Comparison of ENCODE assay signal across 14 cellular contexts in the genomic region with DNA sequence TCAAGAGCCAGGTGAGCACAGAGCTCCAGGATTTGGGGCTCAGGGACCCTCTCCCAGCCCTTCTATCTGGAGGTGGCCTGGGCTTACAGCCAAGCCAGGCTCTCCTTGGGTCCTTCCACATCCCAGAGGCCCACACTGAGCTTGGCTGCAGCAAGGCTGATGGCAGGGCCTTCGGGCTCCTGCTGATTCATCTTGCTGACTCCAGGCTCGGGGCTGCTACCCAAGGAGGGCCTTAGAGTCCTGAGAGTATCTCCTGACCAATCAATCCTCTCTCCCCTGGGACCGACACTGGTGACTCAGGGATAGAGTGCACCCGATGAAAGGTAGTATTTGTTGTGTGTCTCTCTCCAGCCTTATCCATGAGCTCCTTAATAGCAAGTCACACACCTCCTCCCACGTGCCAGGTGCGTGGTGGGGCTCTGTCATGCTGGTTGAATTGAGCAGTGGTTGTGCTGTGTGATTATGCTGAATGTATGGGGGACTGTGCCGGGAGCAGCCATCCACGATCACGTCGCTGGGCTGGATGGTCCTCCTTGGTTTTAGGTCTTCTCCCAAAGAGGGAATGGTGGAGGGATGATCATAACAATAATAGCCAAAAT.
DNase-seq lines count a peak whose midpoint lies in the region; ATAC-seq, FAIRE-seq and TF ChIP-seq lines count a peak whose summit lies in the region.
"Had no signal": no experiment of that assay in that cellular context is flagged by ENCODE, and none has a peak within 500 bp of the region (broad histone marks: within the 10 kb centered on the region; RNA-seq: fewer than 3 reads in every experiment).

No MANE protein-coding gene starts in this region.

- no peak overlapping the region for H3K27ac ChIP-seq in kidney (ENCODE audit: low read depth in 2 of 2, low read length in 2 of 2)
- H3K27ac ChIP-seq in aorta (ENCODE audit: low read depth in 1 of 2, low read length in 2 of 2) = no peak overlapping the region
- H3K27ac ChIP-seq: A549, C4-2B, GM23248 had no signal

- peak; percentile 55 for DNase-seq in HT1080 (ENCODE audit: low read depth)
- peak; percentile 0 for DNase-seq in RPMI8226
- DNase-seq in kidney = peak; percentile 52
- DNase-seq in aorta = peak; percentile 21 to 40
- no peak for DNase-seq in D721Med (ENCODE audit: insufficient read length, low spot score)
- DNase-seq in GF-D8 (lab: John Stamatoyannopoulos, UW) = no peak
- no peak for DNase-seq in DMS79 (lab: John Stamatoyannopoulos, UW)
- DNase-seq: BE2C; CD4-positive, alpha-beta memory T cell; GM23248; H7 had no signal

- no peak overlapping the region for H3K9ac ChIP-seq in kidney (ENCODE audit: low read length in 2 of 2)
- H3K9ac ChIP-seq: GM23248 had no signal

- intact Hi-C loops in kidney (cut with DNase I) = no loop called here
- intact Hi-C loops in aorta (cut with DNase I) = no loop called here

- TF ChIP-seq CTCF in kidney (IDR thresholded peaks at IDR 0.05; ENCODE audit: borderline replicate concordance, extremely low read depth, insufficient read depth) (no peak), D721Med (IDR thresholded peaks at IDR 0.05; ENCODE audit: insufficient read depth, missing control alignments) (no peak)

- H3K27me3 ChIP-seq in aorta (ENCODE audit: control insufficient read depth in 1 of 2, insufficient read depth in 2 of 2, low read length in 1 of 2) = no peaks in the 10 kb centered on the region
- H3K27me3 ChIP-seq: BE2C had no signal

- H3K4me1 ChIP-seq in kidney (ENCODE audit: control insufficient read depth in 1 of 2, insufficient read depth in 1 of 2, low read depth in 1 of 2, low read length in 2 of 2) (no peaks in the 10 kb centered on the region), aorta (ENCODE audit: control insufficient read depth in 1 of 2, insufficient read depth in 2 of 2, low read length in 2 of 2) (no peaks in the 10 kb centered on the region)
- H3K4me1 ChIP-seq: A549, BE2C had no signal

- WGBS in aorta, 2 donors = 90 to 92% methylated on average over 10 of the region's 10 CpGs

- H3K4me3 ChIP-seq in kidney (ENCODE audit: low read length in 2 of 2) (no peak overlapping the region), aorta (ENCODE audit: low read length in 2 of 2) (no peak overlapping the region)
- H3K4me3 ChIP-seq: A549, GM23248 had no signal

- FAIRE-seq in kidney (lab: Jason Lieb, UNC) (no peak), D721Med (lab: Jason Lieb, UNC) (no peak)
- FAIRE-seq: A549, GM12891 had no signal

- no peaks in the 10 kb centered on the region for H3K9me3 ChIP-seq in kidney (ENCODE audit: control insufficient read depth in 1 of 2, low read length in 2 of 2)
- H3K9me3 ChIP-seq in aorta (ENCODE audit: control insufficient read depth, low read length) = no peaks in the 10 kb centered on the region
- H3K9me3 ChIP-seq: A549, BE2C had no signal

- ATAC-seq in aorta (ENCODE audit: low FRiP score) = no peak
- ATAC-seq: A549 had no signal

- H3K36me3 ChIP-seq in kidney (ENCODE audit: control insufficient read depth in 1 of 2, insufficient read depth in 2 of 2, low read length in 2 of 2) = no peaks in the 10 kb centered on the region
- H3K36me3 ChIP-seq in aorta (ENCODE audit: control insufficient read depth in 1 of 2, insufficient read depth in 2 of 2, low read length in 1 of 2) = no peaks in the 10 kb centered on the region
- H3K36me3 ChIP-seq: BE2C had no signal

Comparison
In these comparisons a context has a peak if more than half of its experiments do, and no peak if none do; other contexts are left out.
1. DNase-seq: peak in HT1080 (single experiment), RPMI8226 (single experiment), kidney (single experiment) and aorta (2 of 2); none in D721Med (single experiment), GF-D8 (single experiment) and DMS79 (single experiment).